In the genomic region with DNA sequence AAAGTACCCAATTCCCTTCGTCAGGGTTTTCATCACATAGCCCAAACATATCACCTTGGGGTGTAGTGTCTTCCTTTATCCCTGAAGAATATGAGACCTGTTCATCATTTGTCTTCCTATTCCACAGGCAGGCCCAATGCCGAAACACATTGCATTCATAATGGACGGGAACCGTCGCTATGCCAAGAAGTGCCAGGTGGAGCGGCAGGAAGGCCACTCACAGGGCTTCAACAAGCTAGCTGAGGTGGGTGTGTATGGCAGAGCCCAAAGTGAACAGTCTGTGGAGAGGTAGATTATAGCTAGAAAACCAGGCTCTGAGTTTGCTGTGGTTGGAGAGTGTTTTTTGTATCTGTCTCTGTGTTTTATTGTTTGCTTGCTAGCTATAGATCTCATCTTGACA, we compare ENCODE assay signal across 22 cellular contexts. TPM values are rescaled to one million over a fixed set of nuclear protein-coding genes. Genes with fewer than 3 reads are reported as not detected.
"Had no signal": no experiment of that assay in that cellular context is flagged by ENCODE, and none has a peak within 500 bp of the region (broad histone marks: within the 10 kb centered on the region; RNA-seq: fewer than 3 reads in every experiment).

No MANE protein-coding gene starts in this region.

- H3K9me3 ChIP-seq: SK-N-SH had no signal

- H3K9ac ChIP-seq: SK-N-SH had no signal

- H3K27ac ChIP-seq: HL-60 had no signal

- DNase-seq: KBM-7, NCI-H1092, NCI-H1436, NCI-H187, NCI-H2029, NCI-H2081 treated with DMSO at 0.1 percent for 48 hours, NCI-H2171, NCI-H226, NCI-H446, NCI-H510A, NCI-H524 treated with DMSO at 0.1 percent for 48 hours, NCI-H69, NCI-H774, Right ventricle myocardium superior, RPMI8226, SK-N-SH, SW 1271 had no signal

- FAIRE-seq: RCC 7860 had no signal

- H3K4me2 ChIP-seq: SK-N-SH had no signal

RNA-seq across cellular contexts. Expression of gene LIN28A, which starts 27.4 kb away (rescaled TPM):
- total RNA-seq: HT-29, MCF 10A, Right ventricle myocardium superior, SK-MEL-5 had no signal
- polyA plus RNA-seq: SK-N-SH had no signal
